ENCODE assay signal across 23 cellular contexts in the genomic region with DNA sequence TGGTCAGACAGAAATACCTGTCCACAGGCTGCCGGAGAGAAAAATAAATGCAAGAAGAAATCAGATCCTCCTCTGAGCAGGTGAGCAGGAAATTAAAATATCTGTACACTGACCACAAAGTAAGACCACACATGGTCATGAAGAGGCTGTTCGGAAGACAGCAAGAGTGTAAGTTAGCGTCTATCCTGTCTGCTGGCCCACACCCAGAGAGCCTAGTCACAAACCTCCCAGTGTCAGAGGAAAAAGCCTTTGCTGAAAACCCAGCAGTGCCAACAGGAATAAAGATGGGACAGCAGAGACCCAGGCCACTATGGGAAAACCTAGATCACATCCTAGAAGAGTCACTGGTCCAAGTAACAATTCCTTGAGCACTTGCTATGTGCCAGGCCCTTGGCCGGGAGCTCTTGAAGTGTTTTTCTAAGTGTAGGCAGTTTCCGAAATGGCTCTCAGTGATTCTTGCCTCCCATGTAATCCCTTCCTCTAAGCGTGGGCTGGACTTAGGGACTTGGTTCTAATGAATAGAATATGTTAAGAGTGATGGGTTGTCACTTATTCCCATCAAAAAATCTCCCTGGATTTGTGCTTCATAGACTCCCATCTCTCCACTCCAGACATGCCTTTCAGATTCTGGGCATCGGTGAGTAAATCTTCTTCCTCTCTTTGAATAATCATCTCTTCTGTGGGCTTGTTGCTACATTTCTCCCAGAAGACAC.
DNase-seq lines count a peak whose midpoint lies in the region; ATAC-seq and TF ChIP-seq lines count a peak whose summit lies in the region.
"Had no signal": no experiment of that assay in that cellular context is flagged by ENCODE, and none has a peak within 500 bp of the region (broad histone marks: within the 10 kb centered on the region; RNA-seq: fewer than 3 reads in every experiment).

No MANE protein-coding gene starts in this region.

- peaks cover 81% of the 10 kb centered on the region for H3K4me1 Mint-ChIP-seq in endodermal cell
- H3K4me1 Mint-ChIP-seq in activated CD8-positive, alpha-beta T cell treated with anti-CD3 and anti-CD28 coated beads, Interleukin-2, amount 10 ng/mL, durations not matched to agents 7 days and 5 days (ENCODE audit: low read depth): no peaks in the 10 kb centered on the region
- H3K4me1 Mint-ChIP-seq: activated CD4-positive, alpha-beta memory T cell treated with anti-CD3 and anti-CD28 coated beads, Interleukin-2, amount 10 ng/mL, durations not matched to agents 7 days and 5 days had no signal

- H3K9me1 ChIP-seq in IMR-90 (ENCODE audit: insufficient read depth, low read length): peaks cover 26% of the 10 kb centered on the region

- intact Hi-C loops in IMR-90 (cut with micrococcal nuclease): no loop called here

- no peak for TF ChIP-seq POLR2A in IMR-90 (IDR thresholded peaks at IDR 0.05; ENCODE audit: low read depth, low read length)

- H3K27me3 Mint-ChIP-seq in endodermal cell (ENCODE audit: insufficient read depth): no peaks in the 10 kb centered on the region
- peaks cover 5% of the 10 kb centered on the region for H3K27me3 Mint-ChIP-seq in activated CD8-positive, alpha-beta T cell treated with anti-CD3 and anti-CD28 coated beads, Interleukin-2, amount 10 ng/mL, durations not matched to agents 7 days and 5 days (ENCODE audit: low read depth)

- in situ Hi-C loops in IMR-90 (cut with MboI; ENCODE audit: low sequenced_read_pairs): no loop called here

- H3K14ac ChIP-seq in IMR-90 (replicated peaks; ENCODE audit: low read depth, low read length): peak overlapping the region; percentile 28; the same call in 1 of the 2 replicates
- H3K14ac ChIP-seq in neuronal stem cell (ENCODE audit: low read length): no peak overlapping the region

- no peak for TF ChIP-seq CTCF in AG04450 (IDR thresholded peaks at IDR 0.05; ENCODE audit: low read depth, low read length)
- no peak for TF ChIP-seq CTCF in IMR-90 (conservative IDR thresholded peaks at IDR 0.05; ENCODE audit: low read depth, low read length)
- TF ChIP-seq CTCF in endodermal cell (conservative IDR thresholded peaks at IDR 0.05): no peak

- H2BK120ac ChIP-seq in IMR-90 (ENCODE audit: low read depth, low read length): no peak overlapping the region
- H2BK120ac ChIP-seq in neuronal stem cell (ENCODE audit: low read depth, low read length): no peak overlapping the region

- no peak overlapping the region for H3K4me2 ChIP-seq in IMR-90 (ENCODE audit: low read depth, low read length)
- H3K4me2 ChIP-seq in neuronal stem cell (ENCODE audit: insufficient read depth, low read length, poor library complexity, severe bottlenecking): no peak overlapping the region
- H3K4me2 ChIP-seq: KMS-11 had no signal

- no TSS peak for BruUV-seq in IMR-90 (replicated peaks; lab: Mats Ljungman, UMichigan)

- peaks cover 47% of the 10 kb centered on the region for H3K4me1 ChIP-seq in IMR-90 (ENCODE audit: control insufficient read depth, insufficient read depth, low read length)
- H3K4me1 ChIP-seq in endodermal cell (ENCODE audit: control insufficient read depth, insufficient read depth, low read length): peaks cover 49% of the 10 kb centered on the region
- H3K4me1 ChIP-seq in neuronal stem cell (ENCODE audit: control insufficient read depth in 2 of 2, insufficient read depth in 1 of 2, low read depth in 1 of 2, low read length in 2 of 2): peaks cover 19 to 44% of the 10 kb centered on the region in 2 donors
- H3K4me1 ChIP-seq: pancreas had no signal

- WGBS in IMR-90 (ENCODE audit: extremely low coverage in 2 of 2, insufficient read length in 1 of 2), 2 experiments: 100% methylated on average over 1 of the region's 7 CpGs; no CpG with 5 or more reads in 1 of the 2 experiments
- WGBS in endodermal cell (ENCODE audit: insufficient coverage in 1 of 2, insufficient read length in 1 of 2), 2 experiments: 72 to 79% methylated on average over 6 to 7 of the region's 7 CpGs
- no CpG with 5 or more reads among the region's 7 CpGs for WGBS in neuronal stem cell (ENCODE audit: extremely low coverage in 2 of 2, insufficient read length in 2 of 2, insufficient replicate concordance in 1 of 2), 2 donors

- no peak overlapping the region; the same call in 1 of the 2 replicates for H4K5ac ChIP-seq in IMR-90 (ENCODE audit: low read depth, low read length)

- H3K27ac ChIP-seq in AG04450 (ENCODE audit: low read depth, low read length): peak overlapping the region; percentile 31
- H3K27ac ChIP-seq in IMR-90 (ENCODE audit: insufficient read depth, low read length): no peak overlapping the region
- peak overlapping the region; percentile 86 for H3K27ac ChIP-seq in endodermal cell (ENCODE audit: low read depth, low read length)
- no peak overlapping the region for H3K27ac ChIP-seq in neuronal stem cell (replicated peaks; ENCODE audit: low read length)
- H3K27ac ChIP-seq in caudate nucleus (ENCODE audit: low read depth, low read length): no peak overlapping the region
- H3K27ac ChIP-seq: C4-2B, GM23248, KMS-11, pancreas, suprapubic skin had no signal

- H3K18ac ChIP-seq in IMR-90 (ENCODE audit: low read depth, low read length): peak overlapping the region; percentile 27; the same call in 1 of the 2 replicates
- no peak overlapping the region for H3K18ac ChIP-seq in neuronal stem cell (ENCODE audit: low read length)

- CTCF ChIA-PET in AG04450 (lab: Charles Lee): interaction anchor here (1.1 kb wide), 2 partner anchors 63 to 67 kb away, joined by 3 read pairs; no protein-coding TSS in a partner anchor
- CTCF ChIA-PET in IMR-90 (lab: Yijun Ruan, JAX): no interaction called here
- CTCF ChIA-PET in activated CD8-positive, alpha-beta T cell treated with anti-CD3 and anti-CD28 coated beads, Interleukin-2, amount 10 ng/mL, durations not matched to agents 7 days and 5 days (lab: Charles Lee): no interaction called here

- no peak overlapping the region for H3K4me3 Mint-ChIP-seq in endodermal cell
- no peak overlapping the region for H3K4me3 Mint-ChIP-seq in activated CD8-positive, alpha-beta T cell treated with anti-CD3 and anti-CD28 coated beads, Interleukin-2, amount 10 ng/mL, durations not matched to agents 7 days and 5 days
- H3K4me3 Mint-ChIP-seq: activated CD4-positive, alpha-beta memory T cell treated with anti-CD3 and anti-CD28 coated beads, Interleukin-2, amount 10 ng/mL, durations not matched to agents 7 days and 5 days had no signal

- H3K56ac ChIP-seq in IMR-90 (ENCODE audit: extremely low read depth, insufficient read depth, low read length): no peak overlapping the region

- no peaks in the 10 kb centered on the region; the same call in 1 of the 2 replicates for H3K9me3 ChIP-seq in AG04450 (ENCODE audit: control insufficient read depth, insufficient read depth, low read length)
- no peaks in the 10 kb centered on the region for H3K9me3 ChIP-seq in IMR-90 (ENCODE audit: control insufficient read depth, insufficient read depth, low read length)
- H3K9me3 ChIP-seq in endodermal cell (ENCODE audit: control insufficient read depth, low read length): no peaks in the 10 kb centered on the region
- H3K9me3 ChIP-seq in neuronal stem cell (replicated peaks in 1 of 2; ENCODE audit: control insufficient read depth in 2 of 2, insufficient read depth in 1 of 2, low read depth in 1 of 2, low read length in 2 of 2): no peaks in the 10 kb centered on the region
- H3K9me3 ChIP-seq: pancreas, suprapubic skin, uterus had no signal

- no peak for DNase-seq in AG04450 (ENCODE audit: low read depth, low spot score)
- DNase-seq in IMR-90: no peak
- DNase-seq in endodermal cell: peak; percentile 49
- DNase-seq in neuronal stem cell (ENCODE audit: low spot score): no peak
- no peak for DNase-seq in activated CD8-positive, alpha-beta T cell treated with anti-CD3 and anti-CD28 coated beads, Interleukin-2, amount 10 ng/mL, durations not matched to agents 7 days and 5 days
- no peak for DNase-seq in caudate nucleus (lab: John Stamatoyannopoulos, UW)
- DNase-seq: activated CD4-positive, alpha-beta memory T cell treated with anti-CD3 and anti-CD28 coated beads, Interleukin-2, amount 10 ng/mL, durations not matched to agents 7 days and 5 days; activated naive CD4-positive, alpha-beta T cell; central memory CD4-positive, alpha-beta T cell; MV-4-11; NCI-H2171 treated with DMSO at 0.1 percent for 48 hours; NCI-H526; pancreas; RPMI8226; T-helper 9 cell; uterus had no signal

- no peak overlapping the region for H3K4me3 ChIP-seq in AG04450 (ENCODE audit: low read depth, low read length)
- H3K4me3 ChIP-seq in IMR-90 (ENCODE audit: insufficient read depth, low read depth, low read length): no peak overlapping the region
- H3K4me3 ChIP-seq in endodermal cell (ENCODE audit: low read length): no peak overlapping the region
- H3K4me3 ChIP-seq in neuronal stem cell (ENCODE audit: low read length in 2 of 2): no peak overlapping the region
- H3K4me3 ChIP-seq: GM23248, lung, pancreas, suprapubic skin, uterus had no signal

- no peak overlapping the region for H4K8ac ChIP-seq in IMR-90 (ENCODE audit: low read depth in 2 of 2, low read length in 2 of 2)
- no peak overlapping the region for H4K8ac ChIP-seq in neuronal stem cell (ENCODE audit: low read depth, low read length)

- H3K4ac ChIP-seq in IMR-90 (ENCODE audit: low read depth, low read length) (peak overlapping the region; percentile 43; the same call in 1 of the 2 replicates), neuronal stem cell (ENCODE audit: low read length) (no peak overlapping the region)

- H2BK15ac ChIP-seq in IMR-90 (ENCODE audit: low read depth, low read length) (no peak overlapping the region; the same call in 2 of the 3 replicates), neuronal stem cell (ENCODE audit: low read length) (no peak overlapping the region)

- H4K91ac ChIP-seq in IMR-90 (ENCODE audit: insufficient read depth, low read depth, low read length) (peak overlapping the region; percentile 23; the same call in 1 of the 2 replicates), neuronal stem cell (ENCODE audit: low read depth, low read length, poor library complexity) (no peak overlapping the region)

- H2AK5ac ChIP-seq in IMR-90 (ENCODE audit: low read depth, low read length) (peak overlapping the region; percentile 69; the same call in 1 of the 2 replicates), neuronal stem cell (ENCODE audit: low read depth, low read length) (no peak overlapping the region)

- H3K27me3 ChIP-seq in AG04450 (ENCODE audit: control insufficient read depth, insufficient read depth, low read length) (no peaks in the 10 kb centered on the region), IMR-90 (ENCODE audit: control insufficient read depth, insufficient read depth, low read length) (no peaks in the 10 kb centered on the region), endodermal cell (ENCODE audit: control insufficient read depth, insufficient read depth, low read length, poor library complexity, severe bottlenecking) (no peaks in the 10 kb centered on the region), neuronal stem cell (ENCODE audit: control insufficient read depth in 3 of 3, insufficient read depth in 3 of 3, low read depth in 1 of 3, low read length in 3 of 3) (no peaks in the 10 kb centered on the region)
- H3K27me3 ChIP-seq: pancreas, suprapubic skin, uterus had no signal

- H3K79me1 ChIP-seq in IMR-90 (ENCODE audit: low read depth in 1 of 2, low read length in 2 of 2) (no peaks in the 10 kb centered on the region), neuronal stem cell (ENCODE audit: low read depth, low read length) (no peaks in the 10 kb centered on the region)

- TF ChIP-seq RAD21 in IMR-90 (IDR thresholded peaks at IDR 0.05; ENCODE audit: low read length): no peak

- no peak overlapping the region for H2BK12ac ChIP-seq in neuronal stem cell (ENCODE audit: low read length)

- H3K9ac ChIP-seq in IMR-90 (ENCODE audit: low read depth, low read length) (no peak overlapping the region), endodermal cell (ENCODE audit: extremely low read depth, low read length, poor library complexity, severe bottlenecking) (no peak overlapping the region), neuronal stem cell (ENCODE audit: low read depth, low read length, poor library complexity) (no peak overlapping the region)
- H3K9ac ChIP-seq: GM23248, KMS-11 had no signal

- peak overlapping the region; percentile 95 for H3K27ac Mint-ChIP-seq in endodermal cell
- no peak overlapping the region for H3K27ac Mint-ChIP-seq in activated CD8-positive, alpha-beta T cell treated with anti-CD3 and anti-CD28 coated beads, Interleukin-2, amount 10 ng/mL, durations not matched to agents 7 days and 5 days
- H3K27ac Mint-ChIP-seq: activated CD4-positive, alpha-beta memory T cell treated with anti-CD3 and anti-CD28 coated beads, Interleukin-2, amount 10 ng/mL, durations not matched to agents 7 days and 5 days had no signal

- H3K9me3 Mint-ChIP-seq in endodermal cell: peaks cover 2% of the 10 kb centered on the region
- no peaks in the 10 kb centered on the region for H3K9me3 Mint-ChIP-seq in activated CD8-positive, alpha-beta T cell treated with anti-CD3 and anti-CD28 coated beads, Interleukin-2, amount 10 ng/mL, durations not matched to agents 7 days and 5 days (ENCODE audit: insufficient read depth)
- H3K9me3 Mint-ChIP-seq: activated CD4-positive, alpha-beta memory T cell treated with anti-CD3 and anti-CD28 coated beads, Interleukin-2, amount 10 ng/mL, durations not matched to agents 7 days and 5 days had no signal

- H3K23ac ChIP-seq in IMR-90 (ENCODE audit: low read depth, low read length) (0 out of 2 replicates have a peak overlapping the region, but pooled peaks have one; percentile 13), neuronal stem cell (ENCODE audit: low read depth, low read length, poor library complexity) (no peak overlapping the region)

- peak overlapping the region; percentile 28 for H2AFZ ChIP-seq in IMR-90 (replicated peaks; ENCODE audit: low read length, poor library complexity)
- peak overlapping the region; percentile 53 for H2AFZ ChIP-seq in neuronal stem cell (ENCODE audit: low read length)
- H2AFZ ChIP-seq: GM23248 had no signal

- no peak overlapping the region for H2AK9ac ChIP-seq in IMR-90 (replicated peaks; ENCODE audit: low read depth, low read length, poor library complexity)

- no peaks in the 10 kb centered on the region for H3K36me3 Mint-ChIP-seq in endodermal cell (ENCODE audit: low read depth)
- no peaks in the 10 kb centered on the region for H3K36me3 Mint-ChIP-seq in activated CD8-positive, alpha-beta T cell treated with anti-CD3 and anti-CD28 coated beads, Interleukin-2, amount 10 ng/mL, durations not matched to agents 7 days and 5 days (ENCODE audit: low read depth)

- H4K20me1 ChIP-seq in IMR-90 (ENCODE audit: insufficient read depth, low read length): no peaks in the 10 kb centered on the region

- dilution Hi-C loops in IMR-90 (cut with HindIII; ENCODE audit: low sequenced_read_pairs, unreplicated experiment): no loop called here

- POLR2A ChIA-PET in AG04450 (lab: Yijun Ruan, JAX) (interaction anchor here (1.5 to 2.7 kb wide), 2 partner anchors 30 kb away, joined by 4 to 16 read pairs; no protein-coding TSS in a partner anchor), IMR-90 (lab: Charles Lee; ENCODE audit: unreplicated experiment) (interaction anchor here (0.6 kb wide), 1 partner anchor 11 kb away, joined by 3 read pairs; no protein-coding TSS in a partner anchor)
- POLR2A ChIA-PET in activated CD8-positive, alpha-beta T cell treated with anti-CD3 and anti-CD28 coated beads, Interleukin-2, amount 10 ng/mL, durations not matched to agents 7 days and 5 days (lab: Charles Lee): no interaction called here

- H2BK5ac ChIP-seq in IMR-90 (ENCODE audit: low read depth, low read length, poor library complexity, severe bottlenecking) (peak overlapping the region; percentile 7), neuronal stem cell (ENCODE audit: low read length) (no peak overlapping the region)

- ATAC-seq in IMR-90 (ENCODE audit: low read depth): no peak
- no peak for ATAC-seq in activated CD8-positive, alpha-beta T cell treated with anti-CD3 and anti-CD28 coated beads, Interleukin-2, amount 10 ng/mL, durations not matched to agents 7 days and 5 days
- ATAC-seq in GM21737 (IDR thresholded peaks at IDR 0.05; ENCODE audit: unreplicated experiment): no peak
- no peak for ATAC-seq in HG03378 (IDR thresholded peaks at IDR 0.05; ENCODE audit: unreplicated experiment)
- ATAC-seq: pancreas had no signal

- H2BK20ac ChIP-seq in IMR-90 (ENCODE audit: low read depth, low read length): no peak overlapping the region

- no peaks in the 10 kb centered on the region for H3K36me3 ChIP-seq in IMR-90 (ENCODE audit: control insufficient read depth, insufficient read depth, low read length)
- no peaks in the 10 kb centered on the region for H3K36me3 ChIP-seq in endodermal cell (ENCODE audit: control insufficient read depth, insufficient read depth, low read length)
- H3K36me3 ChIP-seq in neuronal stem cell (replicated peaks in 1 of 2; ENCODE audit: control insufficient read depth in 2 of 2, insufficient read depth in 2 of 2, low read length in 2 of 2): no peaks in the 10 kb centered on the region
- H3K36me3 ChIP-seq: pancreas, suprapubic skin, uterus had no signal

Comparison
In these comparisons a context has a peak if more than half of its experiments do, and no peak if none do; other contexts are left out.
1. H3K27ac ChIP-seq: peak in AG04450 (single experiment) and endodermal cell (single experiment); none in IMR-90 (single experiment), neuronal stem cell (single experiment) and caudate nucleus (single experiment).